Comparison of ENCODE assay signal across 8 cellular contexts in the genomic region with DNA sequence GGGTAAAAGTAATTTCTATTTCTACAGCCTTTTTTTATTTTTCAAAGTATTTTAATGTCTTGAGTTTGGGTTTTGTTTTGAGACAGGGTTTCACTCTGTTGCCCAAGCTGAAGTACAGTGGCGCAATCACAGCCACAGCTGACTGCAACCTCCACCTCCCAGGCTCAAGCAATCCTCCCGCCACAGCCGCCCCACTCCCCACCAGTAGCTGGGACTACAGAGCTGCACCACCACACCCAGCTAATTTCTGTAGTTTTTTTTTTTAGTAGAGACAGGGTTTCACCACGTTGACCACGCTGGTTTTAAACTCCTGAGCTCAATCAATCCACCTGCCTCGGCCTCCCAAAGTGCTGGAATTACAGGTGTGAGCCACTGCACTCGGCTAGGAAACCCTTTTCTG. TPM values are rescaled to one million over a fixed set of nuclear protein-coding genes. Genes with fewer than 3 reads are reported as not detected.
DNase-seq lines count a peak whose midpoint lies in the region; ATAC-seq lines count a peak whose summit lies in the region.

No MANE protein-coding gene starts in this region.

- DNase-seq in LHCN-M2 (ENCODE audit: low read depth) (peak; percentile 43), astrocyte of the hippocampus (ENCODE audit: low read depth, low spot score) (peak; percentile 29), AG08395 (ENCODE audit: low spot score) (no peak), dermis blood vessel endothelial cell (no peak), globus pallidus (ENCODE audit: low spot score) (no peak)

- H3K27me3 ChIP-seq in muscle layer of colon (ENCODE audit: control insufficient read depth in 1 of 2, insufficient read depth in 2 of 2, low read length in 2 of 2), result no peaks in the 10 kb centered on the region

- H3K9me3 ChIP-seq in muscle layer of colon (ENCODE audit: low read length), result no peaks in the 10 kb centered on the region

- no peak overlapping the region for H3K9ac ChIP-seq in muscle layer of colon (ENCODE audit: low read length)

- ATAC-seq in GM19328 (IDR thresholded peaks at IDR 0.05; ENCODE audit: unreplicated experiment), result peak; percentile 42
- no peak for ATAC-seq in HG03025 (IDR thresholded peaks at IDR 0.05; ENCODE audit: low FRiP score, unreplicated experiment)

- peaks cover 73% of the 10 kb centered on the region for H3K4me1 ChIP-seq in muscle layer of colon (ENCODE audit: insufficient read depth, low read length)

- no peak overlapping the region for H3K4me3 ChIP-seq in muscle layer of colon (ENCODE audit: low read depth in 1 of 2, low read length in 2 of 2)

- peak overlapping the region; percentile 3 for H3K27ac ChIP-seq in muscle layer of colon (ENCODE audit: low read depth, low read length)

- no peaks in the 10 kb centered on the region for H3K36me3 ChIP-seq in muscle layer of colon (ENCODE audit: insufficient read depth, low read length)

RNA-seq across cellular contexts. Expression of a gene that starts 44.0 kb away (rescaled TPM):
- total RNA-seq in LHCN-M2 (2014; rRNA removed) (1.3 and 4.8 TPM in 2 replicates), dermis blood vessel endothelial cell (8.7 and 8.9 TPM in 2 replicates)
- polyA plus RNA-seq in LHCN-M2 (2012), result 1.6 TPM

RNA-seq across cellular contexts. Expression of a gene that starts 44.1 kb away (rescaled TPM):
- 21.4 and 30.7 TPM in 2 replicates for total RNA-seq in LHCN-M2 (2014; rRNA removed)
- 5.9 TPM for polyA plus RNA-seq in LHCN-M2 (2012)
- 22.5 and 26.1 TPM in 2 replicates for total RNA-seq in dermis blood vessel endothelial cell

Comparison
In these comparisons a context has a peak if more than half of its experiments do, and no peak if none do; other contexts are left out.
1. DNase-seq: peak in LHCN-M2 (single experiment) and astrocyte of the hippocampus (single experiment); none in AG08395 (single experiment), dermis blood vessel endothelial cell (single experiment) and globus pallidus (single experiment).